ENCODE assay signal across 29 cellular contexts in genomic region chr3:64664397-64664796, GRCh38. TPM values are rescaled to one million over a fixed set of nuclear protein-coding genes. Genes with fewer than 3 reads are reported as not detected.
"Had no signal": no experiment of that assay in that cellular context is flagged by ENCODE, and none has a peak within 500 bp of the region (broad histone marks: within the 10 kb centered on the region; RNA-seq: fewer than 3 reads in every experiment).

No MANE protein-coding gene starts in this region.

- H3K4me3 Mint-ChIP-seq: activated CD4-positive, alpha-beta memory T cell treated with anti-CD3 and anti-CD28 coated beads for 36 hours; activated CD4-positive, alpha-beta T cell treated with anti-CD3 and anti-CD28 coated beads for 36 hours; activated CD4-positive, alpha-beta T cell treated with anti-CD3 and anti-CD28 coated beads, Interleukin-2, amount 10 ng/mL, durations not matched to agents 24 days and 14 days; activated CD8-positive, alpha-beta memory T cell treated with anti-CD3 and anti-CD28 coated beads, Interleukin-2, amount 10 ng/mL, durations not matched to agents 7 days and 5 days; activated CD8-positive, alpha-beta T cell treated with anti-CD3 and anti-CD28 coated beads, Interleukin-2, amount 10 ng/mL, durations not matched to agents 7 days and 5 days; activated naive CD4-positive, alpha-beta T cell treated with anti-CD3 and anti-CD28 coated beads, Interleukin-2, amount 10 ng/mL, durations not matched to agents 7 days and 5 days; activated naive CD8-positive, alpha-beta T cell treated with anti-CD3 and anti-CD28 coated beads, Interleukin-2, amount 10 ng/mL, durations not matched to agents 7 days and 5 days; activated T-cell treated with anti-CD3 and anti-CD28 coated beads, Interleukin-2, amount 50 U/mL, for 24 hours; activated T-cell treated with anti-CD3 and anti-CD28 coated beads, Interleukin-2, amount 50 U/mL, for 72 hours; brain had no signal

- ATAC-seq: activated CD4-positive, alpha-beta T cell treated with anti-CD3 and anti-CD28 coated beads for 36 hours; activated CD8-positive, alpha-beta memory T cell treated with anti-CD3 and anti-CD28 coated beads, Interleukin-2, amount 10 ng/mL, durations not matched to agents 7 days and 5 days; activated CD8-positive, alpha-beta T cell treated with anti-CD3 and anti-CD28 coated beads, Interleukin-2, amount 10 ng/mL, durations not matched to agents 7 days and 5 days; activated naive CD4-positive, alpha-beta T cell treated with anti-CD3 and anti-CD28 coated beads, Interleukin-2, amount 50 U/mL, for 72 hours; activated T-cell treated with anti-CD3 and anti-CD28 coated beads, Interleukin-2, amount 50 U/mL, for 72 hours had no signal

- H3K36me3 ChIP-seq: ascending aorta, breast epithelium, cardiac muscle cell, colonic mucosa had no signal

- H3K36me3 Mint-ChIP-seq: activated CD4-positive, alpha-beta memory T cell treated with anti-CD3 and anti-CD28 coated beads for 36 hours; activated CD8-positive, alpha-beta memory T cell treated with anti-CD3 and anti-CD28 coated beads, Interleukin-2, amount 10 ng/mL, durations not matched to agents 7 days and 5 days; activated naive CD4-positive, alpha-beta T cell treated with anti-CD3 and anti-CD28 coated beads, Interleukin-2, amount 10 ng/mL, durations not matched to agents 7 days and 5 days; activated naive CD4-positive, alpha-beta T cell treated with anti-CD3 and anti-CD28 coated beads, Interleukin-2, amount 50 U/mL, for 72 hours; activated naive CD8-positive, alpha-beta T cell treated with anti-CD3 and anti-CD28 coated beads, Interleukin-2, amount 10 ng/mL, durations not matched to agents 7 days and 5 days had no signal

- H3K4me1 ChIP-seq: breast epithelium, colonic mucosa had no signal

- H3K27me3 Mint-ChIP-seq: activated CD4-positive, alpha-beta memory T cell treated with anti-CD3 and anti-CD28 coated beads for 36 hours; activated CD4-positive, alpha-beta T cell treated with anti-CD3 and anti-CD28 coated beads for 36 hours; activated CD4-positive, alpha-beta T cell treated with anti-CD3 and anti-CD28 coated beads, Interleukin-2, amount 10 ng/mL, durations not matched to agents 24 days and 14 days; activated CD8-positive, alpha-beta memory T cell treated with anti-CD3 and anti-CD28 coated beads, Interleukin-2, amount 10 ng/mL, durations not matched to agents 7 days and 5 days; activated naive CD4-positive, alpha-beta T cell treated with anti-CD3 and anti-CD28 coated beads, Interleukin-2, amount 10 ng/mL, durations not matched to agents 7 days and 5 days; activated naive CD8-positive, alpha-beta T cell treated with anti-CD3 and anti-CD28 coated beads, Interleukin-2, amount 10 ng/mL, durations not matched to agents 7 days and 5 days; activated T-cell treated with anti-CD3 and anti-CD28 coated beads, Interleukin-2, amount 50 U/mL, for 24 hours had no signal

- H3K27ac ChIP-seq: breast epithelium, cardiac muscle cell, colonic mucosa, epithelial cell of prostate had no signal

- H3K4me3 ChIP-seq: ascending aorta, breast epithelium, cardiac muscle cell, colonic mucosa had no signal

- H3K27me3 ChIP-seq: ascending aorta, breast epithelium, cardiac muscle cell, colonic mucosa had no signal

- H3K9me3 ChIP-seq: ascending aorta, breast epithelium, colonic mucosa had no signal

- H3K4me1 Mint-ChIP-seq: activated CD4-positive, alpha-beta T cell treated with anti-CD3 and anti-CD28 coated beads for 36 hours; activated CD4-positive, alpha-beta T cell treated with anti-CD3 and anti-CD28 coated beads, Interleukin-2, amount 10 ng/mL, durations not matched to agents 24 days and 14 days; activated CD8-positive, alpha-beta memory T cell treated with anti-CD3 and anti-CD28 coated beads, Interleukin-2, amount 10 ng/mL, durations not matched to agents 7 days and 5 days; activated naive CD4-positive, alpha-beta T cell treated with anti-CD3 and anti-CD28 coated beads, Interleukin-2, amount 10 ng/mL, durations not matched to agents 7 days and 5 days; activated naive CD8-positive, alpha-beta T cell treated with anti-CD3 and anti-CD28 coated beads, Interleukin-2, amount 10 ng/mL, durations not matched to agents 7 days and 5 days had no signal

- H3K27ac Mint-ChIP-seq: activated CD4-positive, alpha-beta memory T cell treated with anti-CD3 and anti-CD28 coated beads for 36 hours; activated CD4-positive, alpha-beta T cell treated with anti-CD3 and anti-CD28 coated beads for 36 hours; activated CD4-positive, alpha-beta T cell treated with anti-CD3 and anti-CD28 coated beads, Interleukin-2, amount 10 ng/mL, durations not matched to agents 24 days and 14 days; activated CD8-positive, alpha-beta memory T cell treated with anti-CD3 and anti-CD28 coated beads, Interleukin-2, amount 10 ng/mL, durations not matched to agents 7 days and 5 days; activated CD8-positive, alpha-beta T cell treated with anti-CD3 and anti-CD28 coated beads, Interleukin-2, amount 10 ng/mL, durations not matched to agents 7 days and 5 days; activated naive CD4-positive, alpha-beta T cell treated with anti-CD3 and anti-CD28 coated beads, Interleukin-2, amount 10 ng/mL, durations not matched to agents 7 days and 5 days; activated naive CD4-positive, alpha-beta T cell treated with anti-CD3 and anti-CD28 coated beads, Interleukin-2, amount 50 U/mL, for 72 hours; activated naive CD8-positive, alpha-beta T cell treated with anti-CD3 and anti-CD28 coated beads, Interleukin-2, amount 10 ng/mL, durations not matched to agents 7 days and 5 days; activated T-cell treated with anti-CD3 and anti-CD28 coated beads, Interleukin-2, amount 50 U/mL, for 24 hours; activated T-cell treated with anti-CD3 and anti-CD28 coated beads, Interleukin-2, amount 50 U/mL, for 72 hours; brain had no signal

- DNase-seq: activated CD4-positive, alpha-beta memory T cell treated with anti-CD3 and anti-CD28 coated beads for 36 hours; activated CD4-positive, alpha-beta T cell treated with anti-CD3 and anti-CD28 coated beads for 36 hours; activated CD4-positive, alpha-beta T cell treated with anti-CD3 and anti-CD28 coated beads, Interleukin-2, amount 10 ng/mL, durations not matched to agents 24 days and 14 days; activated CD4-positive, CD25-positive, alpha-beta regulatory T cell; activated CD4-positive, CD25-positive, alpha-beta regulatory T cell treated with anti-CD3 and anti-CD28 coated beads, Interleukin-2, amount 50 U/mL, for 72 hours; activated CD8-positive, alpha-beta memory T cell treated with anti-CD3 and anti-CD28 coated beads, Interleukin-2, amount 10 ng/mL, durations not matched to agents 7 days and 5 days; activated CD8-positive, alpha-beta memory T cell treated with anti-CD3 and anti-CD28 coated beads, Interleukin-2, amount 50 U/mL, for 48 hours; activated CD8-positive, alpha-beta T cell treated with anti-CD3 and anti-CD28 coated beads, Interleukin-2, amount 10 ng/mL, durations not matched to agents 7 days and 5 days; activated gamma-delta T cell; activated naive CD4-positive, alpha-beta T cell; activated naive CD4-positive, alpha-beta T cell treated with anti-CD3 and anti-CD28 coated beads, Interleukin-2, amount 10 ng/mL, durations not matched to agents 7 days and 5 days; activated naive CD8-positive, alpha-beta T cell treated with anti-CD3 and anti-CD28 coated beads, Interleukin-2, amount 10 ng/mL, durations not matched to agents 7 days and 5 days; activated T-cell treated with anti-CD3 and anti-CD28 coated beads for 4 hours; activated T-cell treated with anti-CD3 and anti-CD28 coated beads, Interleukin-2, amount 50 U/mL, for 24 hours; activated T-cell treated with anti-CD3 and anti-CD28 coated beads, Interleukin-2, amount 50 U/mL, for 72 hours; central memory CD4-positive, alpha-beta T cell; cerebellar nuclear complex; colonic mucosa; effector CD8-positive, alpha-beta T cell; foreskin fibroblast; T-helper 2 cell had no signal

RNA-seq across cellular contexts. Expression of gene ADAMTS9, which starts 23.4 kb away (rescaled TPM):
- total RNA-seq: activated CD4-positive, alpha-beta memory T cell treated with anti-CD3 and anti-CD28 coated beads for 36 hours; activated CD4-positive, alpha-beta T cell treated with anti-CD3 and anti-CD28 coated beads for 36 hours; activated CD4-positive, alpha-beta T cell treated with anti-CD3 and anti-CD28 coated beads, Interleukin-2, amount 10 ng/mL, durations not matched to agents 24 days and 14 days; activated CD8-positive, alpha-beta memory T cell treated with anti-CD3 and anti-CD28 coated beads for 36 hours; activated CD8-positive, alpha-beta memory T cell treated with anti-CD3 and anti-CD28 coated beads, Interleukin-2, amount 10 ng/mL, durations not matched to agents 7 days and 5 days; activated CD8-positive, alpha-beta T cell treated with anti-CD3 and anti-CD28 coated beads, Interleukin-2, amount 10 ng/mL, durations not matched to agents 7 days and 5 days; activated naive CD4-positive, alpha-beta T cell treated with anti-CD3 and anti-CD28 coated beads, Interleukin-2, amount 50 U/mL, for 72 hours; activated naive CD8-positive, alpha-beta T cell treated with anti-CD3 and anti-CD28 coated beads, Interleukin-2, amount 10 ng/mL, durations not matched to agents 7 days and 5 days; activated T-cell treated with anti-CD3 and anti-CD28 coated beads, Interleukin-2, amount 50 U/mL, for 72 hours; T-helper 1 cell treated with Interleukin-12 subunit alpha and Interleukin-12 subunit beta and Interleukin-4 antibody, amounts not matched to agents 30 ng/mL and 1 ng/mL, for 36 hours had no signal
